Comparison of ENCODE assay signal across 9 cellular contexts in genomic region chr10:71747808-71748523, GRCh38. TPM values are rescaled to one million over a fixed set of nuclear protein-coding genes. Genes with fewer than 3 reads are reported as not detected.
DNase-seq lines count a peak whose midpoint lies in the region; ATAC-seq, FAIRE-seq and TF ChIP-seq lines count a peak whose summit lies in the region.
"Had no signal": no experiment of that assay in that cellular context is flagged by ENCODE, and none has a peak within 500 bp of the region (broad histone marks: within the 10 kb centered on the region; RNA-seq: fewer than 3 reads in every experiment).

No MANE protein-coding gene starts in this region.

- H3K4me1 ChIP-seq in RWPE2 (ENCODE audit: insufficient read depth, poor library complexity, severe bottlenecking) = peaks cover 7% of the 10 kb centered on the region
- H3K4me1 ChIP-seq in heart right ventricle = peaks cover 43 to 100% (median 67%) of the 10 kb centered on the region in 9 donors
- peaks cover 20 to 29% of the 10 kb centered on the region in 2 donors for H3K4me1 ChIP-seq in small intestine (ENCODE audit: control insufficient read depth in 2 of 2, insufficient read depth in 1 of 2, low read depth in 1 of 2, low read length in 1 of 2)
- H3K4me1 ChIP-seq: SJCRH30 had no signal

- 61 to 67% methylated on average over 10 of the region's 10 CpGs for WGBS in heart right ventricle, 2 donors
- 57 to 67% (median 63%) methylated on average over 10 of the region's 10 CpGs for WGBS in small intestine, 3 donors

- peak; percentile 22 for TF ChIP-seq POLR2A in GM18951 (IDR thresholded peaks at IDR 0.05; ENCODE audit: extremely low read depth, insufficient read depth, insufficient read length)

- no peaks in the 10 kb centered on the region for H3K27me3 ChIP-seq in RWPE2 (ENCODE audit: insufficient read depth, poor library complexity, severe bottlenecking)
- no peaks in the 10 kb centered on the region for H3K27me3 ChIP-seq in heart right ventricle
- H3K27me3 ChIP-seq in small intestine (ENCODE audit: control insufficient read depth in 2 of 2, insufficient read depth in 2 of 2, low read length in 2 of 2) = no peaks in the 10 kb centered on the region
- H3K27me3 ChIP-seq: SJCRH30 had no signal

- intact Hi-C loops in heart right ventricle (cut with DNase I) = no loop called here

- FAIRE-seq in small intestine (lab: Jason Lieb, UNC) = no peak

- H3K9me3 ChIP-seq in RWPE2 (ENCODE audit: severe bottlenecking) (no peaks in the 10 kb centered on the region), heart right ventricle (peaks cover 0 to 1% (median 0%) of the 10 kb centered on the region in 11 donors), small intestine (ENCODE audit: control insufficient read depth, low read depth) (no peaks in the 10 kb centered on the region)
- H3K9me3 ChIP-seq: SJCRH30 had no signal

- in situ Hi-C loops in GM18951 (cut with MboI; ENCODE audit: low sequenced_read_pairs, unreplicated experiment) = no loop called here

- H3K4me3 ChIP-seq in RWPE2 (ENCODE audit: severe bottlenecking) = no peak overlapping the region
- peak overlapping the region in 1 of 10 donors; percentile 9 for H3K4me3 ChIP-seq in heart right ventricle
- H3K4me3 ChIP-seq in small intestine (ENCODE audit: low read depth in 1 of 2, low read length in 2 of 2) = no peak overlapping the region
- H3K4me3 ChIP-seq: SJCRH30 had no signal

- H3K36me3 ChIP-seq in RWPE2 (ENCODE audit: low read depth) = no peaks in the 10 kb centered on the region
- H3K36me3 ChIP-seq in heart right ventricle = peaks cover 0 to 34% (median 26%) of the 10 kb centered on the region in 9 donors
- peaks cover 0 to 3% of the 10 kb centered on the region in 2 donors for H3K36me3 ChIP-seq in small intestine (ENCODE audit: control insufficient read depth in 2 of 2, insufficient read depth in 2 of 2, low read length in 2 of 2)
- H3K36me3 ChIP-seq: SJCRH30 had no signal

- ATAC-seq in RWPE2 (ENCODE audit: low read depth) (0 out of 3 replicates have a peak, but pooled peaks have one; percentile 13), heart right ventricle (peak; percentile 16 to 52 (median 31)), GM19035 (IDR thresholded peaks at IDR 0.05; ENCODE audit: unreplicated experiment) (no peak), GM19463 (IDR thresholded peaks at IDR 0.05; ENCODE audit: unreplicated experiment) (no peak)

- no peak for DNase-seq in RWPE2 (ENCODE audit: low spot score)
- DNase-seq in heart right ventricle = peak in 1 of 2 donors; percentile 30
- DNase-seq in small intestine = no peak
- DNase-seq in stimulated activated CD8-positive, alpha-beta memory T cell treated with anti-CD3 and anti-CD28 coated beads, Interleukin-4, amount 100 ng/mL, for 48 hours = no peak
- DNase-seq in Ammon's horn (ENCODE audit: low spot score) = no peak
- DNase-seq: SJCRH30 had no signal

- H3K27ac ChIP-seq in RWPE2 (ENCODE audit: poor library complexity, severe bottlenecking) (no peak overlapping the region), heart right ventricle (peak overlapping the region; percentile 64 to 95 (median 88)), small intestine (ENCODE audit: low read depth in 1 of 2, low read length in 1 of 2) (peak overlapping the region; percentile 79 to 85)
- H3K27ac ChIP-seq: SJCRH30 had no signal

- TF ChIP-seq CTCF in RWPE2 (IDR thresholded peaks at IDR 0.05; ENCODE audit: poor library complexity, severe bottlenecking) (no peak), heart right ventricle (IDR thresholded peaks at IDR 0.05) (no peak)

RNA-seq across cellular contexts. Expression of gene VSIR, which starts 25.4 kb away (rescaled TPM):
- total RNA-seq in heart right ventricle = 100 to 1,000 TPM in 1 of 10 donors, 10 to 100 TPM in 9; 36.6 to 112 (median 69.0) TPM
- polyA plus RNA-seq in heart right ventricle (100 to 1,000 TPM in 1 of 2 donors, 10 to 100 TPM in 1; 47.0 to 102 TPM), small intestine (10 to 100 TPM; 26.6 to 58.9 (median 49.6) TPM)

RNA-seq across cellular contexts. Expression of gene C10orf105, which starts 28.4 kb away (rescaled TPM):
- total RNA-seq in heart right ventricle = under 1 TPM in 5 of 10 donors, not detected in 5; 0.05 to 0.16 (median 0.07) TPM
- polyA plus RNA-seq in heart right ventricle (under 1 TPM; 0.03 to 0.15 TPM), small intestine (under 1 TPM in 1 of 3 donors, not detected in 2; 0.06 TPM)
- total RNA-seq: SJCRH30 had no signal

Comparison
In these comparisons a context has a peak if more than half of its experiments do, and no peak if none do; other contexts are left out.
1. ATAC-seq: peak in RWPE2 (single experiment) and heart right ventricle (8 of 8); none in GM19035 (single experiment) and GM19463 (single experiment).